22 cellular contexts compared by ENCODE assay signal in genomic region chr11:12901874-12902481, GRCh38.
DNase-seq lines count a peak whose midpoint lies in the region; ATAC-seq and TF ChIP-seq lines count a peak whose summit lies in the region.
"Had no signal": no experiment of that assay in that cellular context is flagged by ENCODE, and none has a peak within 500 bp of the region (broad histone marks: within the 10 kb centered on the region; RNA-seq: fewer than 3 reads in every experiment).

No MANE protein-coding gene starts in this region.

- WGBS in mesenchymal stem cell: 58% methylated on average over 7 of the region's 7 CpGs

- H2BK15ac ChIP-seq in mesenchymal stem cell (ENCODE audit: low read depth, poor library complexity, severe bottlenecking): no peak overlapping the region

- no peak overlapping the region for H3K4me3 ChIP-seq in mesenchymal stem cell (ENCODE audit: insufficient read depth in 1 of 2, low read depth in 1 of 2, low read length in 2 of 2)
- H3K4me3 ChIP-seq: K562, left lung had no signal

- H3K9me3 Mint-ChIP-seq in HFFc6: no peaks in the 10 kb centered on the region
- H3K9me3 Mint-ChIP-seq: activated CD4-positive, alpha-beta T cell treated with anti-CD3 and anti-CD28 coated beads, Interleukin-2, amount 10 ng/mL, durations not matched to agents 24 days and 14 days; CD8-positive, alpha-beta T cell; central memory CD8-positive, alpha-beta T cell had no signal

- no peak overlapping the region for H2BK120ac ChIP-seq in mesenchymal stem cell (ENCODE audit: low read depth, low read length)

- H4K91ac ChIP-seq in mesenchymal stem cell (ENCODE audit: low read length): no peak overlapping the region

- no peak overlapping the region for H3K9ac ChIP-seq in mesenchymal stem cell (ENCODE audit: low read length)

- peak overlapping the region; percentile 61 for H3K4me3 Mint-ChIP-seq in HFFc6
- H3K4me3 Mint-ChIP-seq: activated CD4-positive, alpha-beta T cell treated with anti-CD3 and anti-CD28 coated beads, Interleukin-2, amount 10 ng/mL, durations not matched to agents 24 days and 14 days; CD8-positive, alpha-beta T cell; central memory CD8-positive, alpha-beta T cell had no signal

- H3K14ac ChIP-seq in mesenchymal stem cell (ENCODE audit: low read length in 2 of 2): no peak overlapping the region

- no peak overlapping the region for H4K8ac ChIP-seq in mesenchymal stem cell (ENCODE audit: low read length)

- DNase-seq in AG08396 (ENCODE audit: low spot score) (peak; percentile 30), HFFc6 (peak; percentile 81), SW 1271 (lab: John Stamatoyannopoulos, UW) (peak; percentile 9 to 13), mesenchymal stem cell (peak; percentile 42), retina (no peak), caudate nucleus (lab: John Stamatoyannopoulos, UW) (no peak)
- DNase-seq: ACHN; activated CD4-positive, alpha-beta T cell treated with anti-CD3 and anti-CD28 coated beads, Interleukin-2, amount 10 ng/mL, durations not matched to agents 24 days and 14 days; activated effector memory CD4-positive, alpha-beta T cell treated with anti-CD3 and anti-CD28 coated beads, Interleukin-2, amount 50 U/mL, for 16 hours; CD8-positive, alpha-beta T cell; DMS79; effector CD4-positive, alpha-beta T cell; GOT3; left lung; NCI-H2029 treated with DMSO at 0.1 percent for 48 hours; NCI-H510A treated with DMSO at 0.1 percent for 48 hours; stimulated activated CD4-positive, alpha-beta T cell treated with anti-CD3 and anti-CD28 coated beads, Interleukin-12 subunit alpha, Interleukin-12 subunit beta, amount 100 ng/mL, for 4 hours had no signal

- no peak overlapping the region for H3K4ac ChIP-seq in mesenchymal stem cell (ENCODE audit: low read depth in 1 of 2, low read length in 2 of 2)

- peaks cover 78% of the 10 kb centered on the region for H3K4me1 Mint-ChIP-seq in HFFc6 (ENCODE audit: low read depth)
- H3K4me1 Mint-ChIP-seq: central memory CD8-positive, alpha-beta T cell had no signal

- H2AFZ ChIP-seq in mesenchymal stem cell (ENCODE audit: low read depth, low read length): no peak overlapping the region

- peaks cover 10% of the 10 kb centered on the region for H3K27me3 Mint-ChIP-seq in HFFc6 (ENCODE audit: insufficient read depth)

- no peak overlapping the region for H2AK5ac ChIP-seq in mesenchymal stem cell (ENCODE audit: low read length, severe bottlenecking)

- ATAC-seq in HG03097 (IDR thresholded peaks at IDR 0.05; ENCODE audit: low FRiP score, unreplicated experiment) (no peak), HG02798 (IDR thresholded peaks at IDR 0.05; ENCODE audit: poor library complexity, unreplicated experiment) (no peak)
- ATAC-seq: CD8-positive, alpha-beta T cell; esophagus mucosa; K562; left lung had no signal

- no peak overlapping the region for H3K18ac ChIP-seq in mesenchymal stem cell (ENCODE audit: low read depth in 1 of 2, low read length in 2 of 2)

- H3K23ac ChIP-seq in mesenchymal stem cell (ENCODE audit: low read length in 2 of 2): no peak overlapping the region

- no peak for TF ChIP-seq CTCF in HFFc6 (IDR thresholded peaks at IDR 0.05)

- peak overlapping the region; percentile 86 for H3K27ac Mint-ChIP-seq in HFFc6
- H3K27ac Mint-ChIP-seq: activated CD4-positive, alpha-beta T cell treated with anti-CD3 and anti-CD28 coated beads, Interleukin-2, amount 10 ng/mL, durations not matched to agents 24 days and 14 days; CD8-positive, alpha-beta T cell had no signal

- H3K36me3 Mint-ChIP-seq in HFFc6 (ENCODE audit: low read depth): peaks cover 61% of the 10 kb centered on the region
- H3K36me3 Mint-ChIP-seq: CD8-positive, alpha-beta T cell had no signal

- H3K79me1 ChIP-seq in mesenchymal stem cell (replicated peaks; ENCODE audit: low read length, poor library complexity, severe bottlenecking): peaks cover 33% of the 10 kb centered on the region

- H3K4me1 ChIP-seq in mesenchymal stem cell (ENCODE audit: control insufficient read depth, insufficient read depth, low read depth, low read length): peaks cover 1% of the 10 kb centered on the region
- H3K4me1 ChIP-seq: left lung had no signal

- H2BK12ac ChIP-seq in mesenchymal stem cell (ENCODE audit: low read length in 2 of 2): no peak overlapping the region

- H3K4me2 ChIP-seq in mesenchymal stem cell (ENCODE audit: low read length, poor library complexity, severe bottlenecking): no peak overlapping the region

- no peak overlapping the region for H2BK5ac ChIP-seq in mesenchymal stem cell (ENCODE audit: low read depth, low read length, poor library complexity, severe bottlenecking)

- H3K27me3 ChIP-seq in mesenchymal stem cell (ENCODE audit: control insufficient read depth in 1 of 2, insufficient read depth in 1 of 2, low read length in 2 of 2): no peaks in the 10 kb centered on the region
- H3K27me3 ChIP-seq: left lung had no signal

- peaks cover 23 to 67% of the 10 kb centered on the region in 2 experiments for H3K36me3 ChIP-seq in mesenchymal stem cell (ENCODE audit: control insufficient read depth in 1 of 2, insufficient read depth in 2 of 2, low read depth in 1 of 2, low read length in 2 of 2)

- H3K9me3 ChIP-seq in mesenchymal stem cell (ENCODE audit: control insufficient read depth, low read length): no peaks in the 10 kb centered on the region
- H3K9me3 ChIP-seq: left lung had no signal

- H3K27ac ChIP-seq in mesenchymal stem cell (ENCODE audit: low read length, poor library complexity, severe bottlenecking): no peak overlapping the region
- no peak overlapping the region for H3K27ac ChIP-seq in caudate nucleus (ENCODE audit: low read depth, low read length)
- H3K27ac ChIP-seq: left lung had no signal

Comparison
In these comparisons a context has a peak if more than half of its experiments do, and no peak if none do; other contexts are left out.
1. DNase-seq: peak in AG08396 (single experiment), HFFc6 (single experiment), SW 1271 (2 of 2) and mesenchymal stem cell (single experiment); none in retina (single experiment) and caudate nucleus (0 of 61).